ENCODE assay signal across 18 cellular contexts in the genomic region with DNA sequence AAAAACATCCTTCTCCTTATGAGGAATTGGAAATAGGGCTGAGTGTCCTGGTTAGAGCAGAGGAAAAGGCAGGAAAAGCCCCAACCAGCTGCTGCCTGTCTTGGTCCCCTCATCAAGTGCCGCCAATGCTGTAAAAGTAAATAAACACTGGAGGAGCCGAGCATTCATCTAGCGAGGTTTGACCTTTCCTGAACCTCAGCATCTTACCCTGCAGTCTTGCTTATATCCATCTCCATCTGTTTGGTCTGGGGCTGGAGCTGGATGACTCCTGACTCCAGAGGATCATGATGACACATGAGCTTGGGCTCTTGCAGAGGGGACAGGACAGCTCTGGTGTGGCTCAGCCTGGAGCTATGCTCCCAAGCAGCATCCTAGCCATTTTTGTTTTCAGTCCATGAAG.
DNase-seq lines count a peak whose midpoint lies in the region; ATAC-seq, FAIRE-seq and TF ChIP-seq lines count a peak whose summit lies in the region.
"Had no signal": no experiment of that assay in that cellular context is flagged by ENCODE, and none has a peak within 500 bp of the region (broad histone marks: within the 10 kb centered on the region; RNA-seq: fewer than 3 reads in every experiment).

No MANE protein-coding gene starts in this region.

- no peak for FAIRE-seq in small intestine (lab: Jason Lieb, UNC)
- FAIRE-seq: A204.1, K562 had no signal

- DNase-seq in NCI-H1417 (lab: John Stamatoyannopoulos, UW) (peak in 2 of 3 experiments; percentile 27 to 28), NCI-H1417 treated with DMSO at 0.1 percent for 48 hours (lab: John Stamatoyannopoulos, UW) (no peak), LHCN-M2 (ENCODE audit: low read depth) (peak; percentile 79), heart right ventricle (no peak), small intestine (peak; percentile 5), MG63 (no peak), NCI-H345 treated with DMSO at 0.1 percent for 48 hours (lab: John Stamatoyannopoulos, UW; ENCODE audit: unreplicated experiment) (no peak)
- DNase-seq in T-helper 2 cell treated with Interferon-gamma antibody and Interleukin-4, amounts not matched to agents 5 μg/mL and 100 μg/mL, for 36 hours (ENCODE audit: low spot score), result no peak
- DNase-seq: C1 segment of cervical spinal cord, caudate nucleus, DND-41, islet precursor cell, NCI-H524 treated with DMSO at 0.1 percent for 48 hours, testis had no signal

- H3K27me3 Mint-ChIP-seq in T-helper 2 cell treated with Interferon-gamma antibody and Interleukin-4, amounts not matched to agents 5 μg/mL and 100 μg/mL, for 36 hours (ENCODE audit: low read depth), result no peaks in the 10 kb centered on the region

- no peak overlapping the region for H3K27ac ChIP-seq in heart right ventricle
- H3K27ac ChIP-seq in small intestine (ENCODE audit: low read depth in 1 of 2, low read length in 1 of 2), result no peak overlapping the region
- H3K27ac ChIP-seq: testis had no signal

- H3K9me3 Mint-ChIP-seq in T-helper 2 cell treated with Interferon-gamma antibody and Interleukin-4, amounts not matched to agents 5 μg/mL and 100 μg/mL, for 36 hours, result no peaks in the 10 kb centered on the region
- H3K9me3 Mint-ChIP-seq: stimulated activated effector memory CD8-positive, alpha-beta T cell treated with anti-CD3 and anti-CD28 coated beads, Interleukin-12 subunit alpha, Interleukin-12 subunit beta, amount 100 ng/mL, for 72 hours had no signal

- no peak for TF ChIP-seq CTCF in heart right ventricle (IDR thresholded peaks at IDR 0.05)

- peak in 7 of 8 donors; percentile 28 to 71 (median 55) for ATAC-seq in heart right ventricle
- ATAC-seq: K562; stimulated activated effector memory CD8-positive, alpha-beta T cell treated with anti-CD3 and anti-CD28 coated beads, Interleukin-12 subunit alpha, Interleukin-12 subunit beta, amount 100 ng/mL, for 72 hours had no signal

- H3K9me3 ChIP-seq in heart right ventricle, result no peaks in the 10 kb centered on the region
- no peaks in the 10 kb centered on the region for H3K9me3 ChIP-seq in small intestine (ENCODE audit: control insufficient read depth, low read depth)
- no peaks in the 10 kb centered on the region for H3K9me3 ChIP-seq in MG63
- H3K9me3 ChIP-seq: HAP-1, testis had no signal

- no peaks in the 10 kb centered on the region for H3K36me3 Mint-ChIP-seq in T-helper 2 cell treated with Interferon-gamma antibody and Interleukin-4, amounts not matched to agents 5 μg/mL and 100 μg/mL, for 36 hours (ENCODE audit: low read depth)
- H3K36me3 Mint-ChIP-seq: stimulated activated effector memory CD8-positive, alpha-beta T cell treated with anti-CD3 and anti-CD28 coated beads, Interleukin-12 subunit alpha, Interleukin-12 subunit beta, amount 100 ng/mL, for 72 hours had no signal

- H3K4me3 ChIP-seq in heart right ventricle (no peak overlapping the region), small intestine (ENCODE audit: low read depth in 1 of 2, low read length in 2 of 2) (no peak overlapping the region), MG63 (no peak overlapping the region)
- H3K4me3 ChIP-seq: HAP-1, K562, testis had no signal

- intact Hi-C loops in heart right ventricle (cut with DNase I), result loop anchor here in 9 of 10 donors (10.0 kb wide), 7 partner anchors 146 to 726 kb away; no protein-coding TSS in a partner anchor

- H3K4me3 Mint-ChIP-seq in T-helper 2 cell treated with Interferon-gamma antibody and Interleukin-4, amounts not matched to agents 5 μg/mL and 100 μg/mL, for 36 hours, result no peak overlapping the region
- H3K4me3 Mint-ChIP-seq: stimulated activated effector memory CD8-positive, alpha-beta T cell treated with anti-CD3 and anti-CD28 coated beads, Interleukin-12 subunit alpha, Interleukin-12 subunit beta, amount 100 ng/mL, for 72 hours had no signal

- WGBS in heart right ventricle, 2 donors, result 59 to 70% methylated on average over 3 of the region's 3 CpGs
- 32 to 55% (median 39%) methylated on average over 3 of the region's 3 CpGs for WGBS in small intestine, 3 donors

- no peak overlapping the region for H3K27ac Mint-ChIP-seq in T-helper 2 cell treated with Interferon-gamma antibody and Interleukin-4, amounts not matched to agents 5 μg/mL and 100 μg/mL, for 36 hours
- H3K27ac Mint-ChIP-seq: stimulated activated effector memory CD8-positive, alpha-beta T cell treated with anti-CD3 and anti-CD28 coated beads, Interleukin-12 subunit alpha, Interleukin-12 subunit beta, amount 100 ng/mL, for 72 hours had no signal

- no peaks in the 10 kb centered on the region for H3K36me3 ChIP-seq in heart right ventricle
- no peaks in the 10 kb centered on the region for H3K36me3 ChIP-seq in small intestine (ENCODE audit: control insufficient read depth in 2 of 2, insufficient read depth in 2 of 2, low read length in 2 of 2)
- H3K36me3 ChIP-seq in MG63, result no peaks in the 10 kb centered on the region
- H3K36me3 ChIP-seq: HAP-1 had no signal

- H3K4me1 ChIP-seq in heart right ventricle (peaks cover 0 to 5% (median 0%) of the 10 kb centered on the region in 9 donors), small intestine (ENCODE audit: control insufficient read depth in 2 of 2, insufficient read depth in 1 of 2, low read depth in 1 of 2, low read length in 1 of 2) (no peaks in the 10 kb centered on the region)
- H3K4me1 ChIP-seq: HAP-1, testis had no signal

- H3K27me3 ChIP-seq in heart right ventricle (no peaks in the 10 kb centered on the region), small intestine (ENCODE audit: control insufficient read depth in 2 of 2, insufficient read depth in 2 of 2, low read length in 2 of 2) (no peaks in the 10 kb centered on the region), MG63 (no peaks in the 10 kb centered on the region)
- H3K27me3 ChIP-seq: testis had no signal

- H3K4me1 Mint-ChIP-seq in T-helper 2 cell treated with Interferon-gamma antibody and Interleukin-4, amounts not matched to agents 5 μg/mL and 100 μg/mL, for 36 hours (ENCODE audit: low read depth), result no peaks in the 10 kb centered on the region
- H3K4me1 Mint-ChIP-seq: stimulated activated effector memory CD8-positive, alpha-beta T cell treated with anti-CD3 and anti-CD28 coated beads, Interleukin-12 subunit alpha, Interleukin-12 subunit beta, amount 100 ng/mL, for 72 hours had no signal

Comparison
In these comparisons a context has a peak if more than half of its experiments do, and no peak if none do; other contexts are left out.
1. DNase-seq: peak in NCI-H1417 (2 of 3), LHCN-M2 (single experiment) and small intestine (single experiment); none in NCI-H1417 treated with DMSO at 0.1 percent for 48 hours (single experiment), heart right ventricle (0 of 2), T-helper 2 cell treated with Interferon-gamma antibody and Interleukin-4, amounts not matched to agents 5 μg/mL and 100 μg/mL, for 36 hours (single experiment), MG63 (single experiment) and NCI-H345 treated with DMSO at 0.1 percent for 48 hours (single experiment).